Comparison of ENCODE assay signal across 10 cellular contexts in genomic region chr7:99837649-99838361, GRCh38. TPM values are rescaled to one million over a fixed set of nuclear protein-coding genes. Genes with fewer than 3 reads are reported as not detected.
A peak's percentile ranks its signal among the peaks of the same experiment; 100 is the strongest.
DNase-seq lines count a peak whose midpoint lies in the region; ATAC-seq and TF ChIP-seq lines count a peak whose summit lies in the region.
"Had no signal": no experiment of that assay in that cellular context is flagged by ENCODE, and none has a peak within 500 bp of the region (broad histone marks: within the 10 kb centered on the region; RNA-seq: fewer than 3 reads in every experiment).

No MANE protein-coding gene starts in this region.

- intact Hi-C loops in Calu3 (cut with micrococcal nuclease; ENCODE audit: unreplicated experiment) (loop anchor here (1.0 to 5.0 kb wide), 2 partner anchors 126 to 207 kb away; no protein-coding TSS in a partner anchor), ovary (cut with DNase I) (no loop called here)

- TF ChIP-seq POLR2A in suprapubic skin (IDR thresholded peaks at IDR 0.05) (no peak), ovary (IDR thresholded peaks at IDR 0.05) (no peak)

- H3K9me3 Mint-ChIP-seq in Calu3 (ENCODE audit: low read depth, unreplicated experiment): no peaks in the 10 kb centered on the region

- H3K27me3 ChIP-seq in liver (ENCODE audit: control insufficient read depth in 4 of 4, insufficient read depth in 4 of 4, low read length in 3 of 4) (no peaks in the 10 kb centered on the region), suprapubic skin (no peaks in the 10 kb centered on the region), right atrium auricular region (no peaks in the 10 kb centered on the region), ovary (no peaks in the 10 kb centered on the region)

- no peaks in the 10 kb centered on the region for H3K36me3 Mint-ChIP-seq in Calu3 (ENCODE audit: insufficient read depth, unreplicated experiment)

- TF ChIP-seq CTCF in Calu3 (IDR thresholded peaks at IDR 0.05; ENCODE audit: unreplicated experiment) (no peak), RWPE1 (conservative IDR thresholded peaks at IDR 0.05; ENCODE audit: low read depth) (peak; percentile 58), liver (IDR thresholded peaks at IDR 0.05; ENCODE audit: low read depth, low read length, missing input control) (peak; percentile 34), suprapubic skin (IDR thresholded peaks at IDR 0.05) (no peak), right atrium auricular region (IDR thresholded peaks at IDR 0.05) (peak in 1 of 2 donors; percentile 17), ovary (IDR thresholded peaks at IDR 0.05) (no peak)

- H3K4me3 ChIP-seq in liver (ENCODE audit: low read depth in 1 of 3, low read length in 3 of 3) (no peak overlapping the region), suprapubic skin (no peak overlapping the region), right atrium auricular region (no peak overlapping the region), ovary (no peak overlapping the region)

- H3K4me3 Mint-ChIP-seq in Calu3 (ENCODE audit: low read depth, unreplicated experiment): peak overlapping the region; percentile 16

- H3K36me3 ChIP-seq in liver (ENCODE audit: control insufficient read depth in 4 of 4, insufficient read depth in 3 of 4, low read depth in 1 of 4, low read length in 3 of 4) (peaks cover 0 to 23% (median 6%) of the 10 kb centered on the region in 4 donors), suprapubic skin (no peaks in the 10 kb centered on the region), right atrium auricular region (no peaks in the 10 kb centered on the region), ovary (no peaks in the 10 kb centered on the region)

- H3K27ac ChIP-seq in RWPE1 (no peak overlapping the region), liver (ENCODE audit: low read depth in 1 of 2, low read length in 2 of 2) (peak overlapping the region in 1 of 2 donors; percentile 11), suprapubic skin (no peak overlapping the region), right atrium auricular region (no peak overlapping the region), ovary (no peak overlapping the region)

- 80% methylated on average over 5 of the region's 5 CpGs for WGBS in liver
- WGBS in suprapubic skin: 65% methylated on average over 5 of the region's 5 CpGs
- 85 to 91% (median 86%) methylated on average over 5 of the region's 5 CpGs for WGBS in ovary, 3 donors

- H3K9me3 ChIP-seq in liver (ENCODE audit: control insufficient read depth in 4 of 4, low read length in 3 of 4): no peaks in the 10 kb centered on the region
- no peaks in the 10 kb centered on the region for H3K9me3 ChIP-seq in suprapubic skin
- no peaks in the 10 kb centered on the region for H3K9me3 ChIP-seq in right atrium auricular region
- no peaks in the 10 kb centered on the region for H3K9me3 ChIP-seq in ovary

- H3K9ac ChIP-seq in liver (ENCODE audit: low read depth in 1 of 2, low read length in 2 of 2): peak overlapping the region in 1 of 2 donors; percentile 60

- H3K27ac Mint-ChIP-seq in Calu3 (ENCODE audit: unreplicated experiment): peak overlapping the region; percentile 15

- peaks cover 17% of the 10 kb centered on the region for H3K4me1 Mint-ChIP-seq in Calu3 (ENCODE audit: low read depth, unreplicated experiment)

- no TSS peak for BruUV-seq in Calu3 (replicated peaks; lab: Mats Ljungman, UMichigan)

- DNase-seq in Calu3 (no peak), RWPE1 (ENCODE audit: low spot score) (peak; percentile 11), suprapubic skin (ENCODE audit: low spot score in 2 of 2) (no peak), right atrium auricular region (ENCODE audit: low spot score) (no peak), ovary (no peak)
- DNase-seq in stimulated activated CD4-positive, alpha-beta T cell treated with anti-CD3 and anti-CD28 coated beads, Interleukin-2, amount 100 ng/mL, for 24 hours: no peak
- DNase-seq: activated T-cell treated with anti-CD3 and anti-CD28 coated beads for 4 hours, NCI-H1417 treated with DMSO at 0.1 percent for 48 hours had no signal

- TF ChIP-seq RAD21 in liver (IDR thresholded peaks at IDR 0.05): peak; percentile 72 to 76

- CTCF ChIA-PET in Calu3 (lab: Charles Lee) (interaction anchor here (0.6 to 1.0 kb wide), 2 partner anchors 159 to 206 kb away, joined by 3 to 10 read pairs; no protein-coding TSS in a partner anchor), RWPE1 (lab: Yijun Ruan, JAX) (interaction anchor here (0.6 to 5.2 kb wide), 6 partner anchors 107 to 313 kb away, joined by 3 to 27 read pairs (median 3); no protein-coding TSS in a partner anchor)

- peak; percentile 48 for ATAC-seq in GM19467 (IDR thresholded peaks at IDR 0.05; ENCODE audit: unreplicated experiment)

- H3K4me1 ChIP-seq in liver (ENCODE audit: control insufficient read depth in 4 of 4, insufficient read depth in 4 of 4, low read length in 3 of 4) (peaks cover 0 to 16% (median 11%) of the 10 kb centered on the region in 4 donors), suprapubic skin (peaks cover 16% of the 10 kb centered on the region), right atrium auricular region (no peaks in the 10 kb centered on the region), ovary (ENCODE audit: insufficient read depth) (peaks cover 2% of the 10 kb centered on the region)

- TF ChIP-seq EP300 in suprapubic skin (IDR thresholded peaks at IDR 0.05) (no peak), ovary (IDR thresholded peaks at IDR 0.05) (no peak)

- H3K27me3 Mint-ChIP-seq in Calu3 (ENCODE audit: unreplicated experiment): no peaks in the 10 kb centered on the region

- POLR2A ChIA-PET in RWPE1 (lab: Yijun Ruan, JAX; ENCODE audit: low non-redundant PET): no interaction called here

TF ChIP-seq in liver, 16 proteins besides CTCF, POLR2A, EP300 and RAD21:
- no peak for TF ChIP-seq TAF1 (conservative IDR thresholded peaks at IDR 0.05)
- TF ChIP-seq MAX (IDR thresholded peaks at IDR 0.05): no peak
- no peak for TF ChIP-seq FOXA2 (IDR thresholded peaks at IDR 0.05)
- TF ChIP-seq FOXA1 (IDR thresholded peaks at IDR 0.05): no peak
- TF ChIP-seq REST (IDR thresholded peaks at IDR 0.05): no peak
- no peak for TF ChIP-seq JUND (IDR thresholded peaks at IDR 0.05)
- TF ChIP-seq YY1 (IDR thresholded peaks at IDR 0.05): no peak
TF ChIP-seq in liver: peak in this region for 0.

RNA-seq across cellular contexts. Expression of gene CYP3A43, which starts 10.0 kb away (rescaled TPM):
- total RNA-seq in Calu3 (2022) (not detected in 2 replicates), liver (10 to 100 TPM in 1 of 2 donors, under 1 TPM in 1; 0.61 to 75.3 TPM), suprapubic skin (not detected), right atrium auricular region (under 1 TPM in 1 of 2 donors, not detected in 1; 0.28 TPM), ovary (under 1 TPM in 2 of 7 donors, not detected in 5; 0.37 to 0.53 TPM)
- polyA plus RNA-seq in liver (10 to 100 TPM in 1 of 2 donors, 1 to 10 TPM in 1; 4.6 to 35.1 TPM), ovary (not detected)

RNA-seq across cellular contexts. Expression of gene OR2AE1, which starts 39.0 kb away (rescaled TPM):
- total RNA-seq in Calu3 (2022) (0.47 TPM in 1 of 2 replicates, not detected in the other), liver (under 1 TPM in 1 of 2 donors, not detected in 1; 0.25 TPM), suprapubic skin (1 to 10 TPM in 1 of 4 donors, not detected in 3; 1.5 TPM), right atrium auricular region (under 1 TPM in 1 of 2 donors, not detected in 1; 0.43 TPM), ovary (under 1 TPM in 1 of 7 donors, not detected in 6; 0.57 TPM)
- polyA plus RNA-seq in liver (not detected), ovary (not detected)

RNA-seq across cellular contexts. Expression of gene CYP3A4, which starts 53.8 kb away (rescaled TPM):
- total RNA-seq in Calu3 (2022) (0.15 TPM in 1 of 2 replicates, not detected in the other), liver (100 to 1,000 TPM in 1 of 2 donors, under 1 TPM in 1; 0.51 to 138 TPM), suprapubic skin (1 to 10 TPM; 2.3 to 7.8 (median 4.4) TPM), right atrium auricular region (under 1 TPM in 1 of 2 donors, not detected in 1; 0.43 TPM), ovary (1 to 10 TPM in 2 of 7 donors, under 1 TPM in 4, not detected in 1; 0.15 to 3.7 (median 0.49) TPM)
- polyA plus RNA-seq in liver (1,000 to 10,000 TPM in 1 of 2 donors, 100 to 1,000 TPM in 1; 440 to 1,082 TPM), ovary (under 1 TPM; 0.05 to 0.25 TPM)

Comparison
In these comparisons a context has a peak if more than half of its experiments do, and no peak if none do; other contexts are left out.
1. CTCF ChIP-seq: peak in RWPE1 (single experiment) and liver (single experiment); none in Calu3 (single experiment), suprapubic skin (0 of 2) and ovary (0 of 3).